Comparison of ENCODE assay signal across 13 cellular contexts in the genomic region with DNA sequence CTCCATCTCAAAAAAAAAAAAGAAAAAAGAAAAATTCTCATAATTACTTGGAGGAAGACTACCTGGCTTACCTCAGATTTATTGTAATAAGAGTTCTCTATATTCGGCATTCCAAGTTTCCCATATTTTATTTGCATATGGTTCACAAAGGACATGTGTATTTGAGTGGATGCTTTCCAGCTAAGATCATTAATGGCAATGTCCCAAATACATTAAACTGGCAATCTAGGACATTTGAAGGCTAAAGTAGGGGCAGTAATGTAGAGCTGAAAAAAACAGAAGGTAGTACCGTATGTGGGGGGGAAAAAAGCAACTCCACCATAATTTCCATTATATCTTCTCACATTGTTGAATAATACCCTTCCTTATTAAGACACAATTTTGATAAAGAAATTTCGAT. TPM values are rescaled to one million over a fixed set of nuclear protein-coding genes. Genes with fewer than 3 reads are reported as not detected.
DNase-seq lines count a peak whose midpoint lies in the region; ATAC-seq and TF ChIP-seq lines count a peak whose summit lies in the region.
"Had no signal": no experiment of that assay in that cellular context is flagged by ENCODE, and none has a peak within 500 bp of the region (broad histone marks: within the 10 kb centered on the region; RNA-seq: fewer than 3 reads in every experiment).

No MANE protein-coding gene starts in this region.

- ATAC-seq in Right ventricle myocardium superior (ENCODE audit: poor library complexity): no peak
- ATAC-seq: GM23338 had no signal

- no TSS peak for BruUV-seq in MCF 10A (replicated peaks; lab: Mats Ljungman, UMichigan)

- CTCF ChIA-PET in MCF 10A (lab: Yijun Ruan, JAX): interaction anchor here (0.5 kb wide), 1 partner anchor 1049 kb away, joined by 3 read pairs; no protein-coding TSS in a partner anchor

- H3K4me1 Mint-ChIP-seq in MCF 10A (ENCODE audit: insufficient read depth, unreplicated experiment): peaks cover 33% of the 10 kb centered on the region

- H3K4me1 ChIP-seq in breast epithelium (peaks cover 0 to 12% of the 10 kb centered on the region in 2 donors), tibial nerve (peaks cover 0 to 78% (median 35%) of the 10 kb centered on the region in 4 donors)

- TF ChIP-seq POLR2A in breast epithelium (IDR thresholded peaks at IDR 0.05) (no peak), tibial nerve (IDR thresholded peaks at IDR 0.05) (no peak)

- H3K27me3 ChIP-seq in breast epithelium (no peaks in the 10 kb centered on the region), tibial nerve (no peaks in the 10 kb centered on the region)
- H3K27me3 ChIP-seq: gastroesophageal sphincter, upper lobe of left lung had no signal

- no peaks in the 10 kb centered on the region for H3K9me3 Mint-ChIP-seq in MCF 10A (ENCODE audit: unreplicated experiment)
- H3K9me3 Mint-ChIP-seq: GM23338 had no signal

- TF ChIP-seq CTCF in MCF 10A (IDR thresholded peaks at IDR 0.05; ENCODE audit: unreplicated experiment) (no peak), breast epithelium (IDR thresholded peaks at IDR 0.05) (no peak), fibroblast of pulmonary artery (IDR thresholded peaks at IDR 0.05; ENCODE audit: low read length, missing control alignments) (no peak), tibial nerve (IDR thresholded peaks at IDR 0.05) (no peak)

- H3K4me3 ChIP-seq in breast epithelium: no peak overlapping the region
- no peak overlapping the region for H3K4me3 ChIP-seq in fibroblast of pulmonary artery (replicated peaks; ENCODE audit: low read depth, low read length)
- no peak overlapping the region for H3K4me3 ChIP-seq in tibial nerve
- H3K4me3 ChIP-seq: GM23338 had no signal

- intact Hi-C loops in MCF 10A (cut with micrococcal nuclease) (loop anchor here (5.0 kb wide), 1 partner anchor 52 kb away; no protein-coding TSS in a partner anchor), breast epithelium (cut with DNase I; ENCODE audit: low total_unique reads) (no loop called here), Right ventricle myocardium superior (cut with DNase I) (no loop called here)

- POLR2A ChIA-PET in MCF 10A (lab: Yijun Ruan, JAX): interaction anchor here (0.6 to 17.3 kb wide), 8 partner anchors 8 to 863 kb away, joined by 3 to 481 read pairs (median 8); no protein-coding TSS in a partner anchor

- no peaks in the 10 kb centered on the region for H3K36me3 ChIP-seq in breast epithelium
- peaks cover 3 to 18% (median 5%) of the 10 kb centered on the region in 3 donors for H3K36me3 ChIP-seq in tibial nerve

- peak overlapping the region; percentile 100 for H3K4me3 Mint-ChIP-seq in MCF 10A (ENCODE audit: unreplicated experiment)
- H3K4me3 Mint-ChIP-seq: GM23338 had no signal

- WGBS in tibial nerve, 2 donors: 34 to 39% methylated on average over 3 of the region's 3 CpGs

- no peaks in the 10 kb centered on the region for H3K27me3 Mint-ChIP-seq in MCF 10A (ENCODE audit: insufficient read depth, unreplicated experiment)

- H3K27ac Mint-ChIP-seq in MCF 10A (ENCODE audit: low read depth, unreplicated experiment): no peak overlapping the region
- H3K27ac Mint-ChIP-seq: GM23338 had no signal

- DNase-seq in MCF 10A (ENCODE audit: unreplicated experiment): no peak
- DNase-seq in breast epithelium (ENCODE audit: low spot score in 2 of 2): no peak
- DNase-seq in RKO (ENCODE audit: low spot score): peak; percentile 26
- DNase-seq in fibroblast of pulmonary artery (ENCODE audit: low read depth): peak; percentile 35
- no peak for DNase-seq in tibial nerve (ENCODE audit: low spot score in 2 of 2)
- DNase-seq in NCI-H82 treated with DMSO at 0.1 percent for 48 hours (lab: John Stamatoyannopoulos, UW; ENCODE audit: unreplicated experiment): no peak
- DNase-seq in NCI-H1092 (lab: John Stamatoyannopoulos, UW): no peak
- no peak for DNase-seq in Right ventricle myocardium superior
- DNase-seq: DMS79 treated with DMSO at 0.1 percent for 48 hours, NCI-H1930, upper lobe of left lung had no signal

- H3K9me3 ChIP-seq in breast epithelium: no peaks in the 10 kb centered on the region
- no peaks in the 10 kb centered on the region for H3K9me3 ChIP-seq in tibial nerve
- H3K9me3 ChIP-seq: gastroesophageal sphincter, upper lobe of left lung had no signal

- peaks cover 84% of the 10 kb centered on the region for H3K36me3 Mint-ChIP-seq in MCF 10A (ENCODE audit: insufficient read depth, unreplicated experiment)

- no peak for TF ChIP-seq EP300 in tibial nerve (IDR thresholded peaks at IDR 0.05)

- H3K27ac ChIP-seq in breast epithelium (peak overlapping the region in 1 of 2 donors; percentile 26), tibial nerve (no peak overlapping the region)
- H3K27ac ChIP-seq: gastroesophageal sphincter had no signal

RNA-seq across cellular contexts. Expression of gene TUT7, which starts 4.9 kb away (rescaled TPM):
- total RNA-seq in MCF 10A (2022) (35.9 and 37.4 TPM in 2 replicates), breast epithelium (10 to 100 TPM; 59.5 to 95.4 (median 65.2) TPM), tibial nerve (10 to 100 TPM; 25.7 to 49.6 (median 37.8) TPM), Right ventricle myocardium superior (12.3 TPM)

Comparison
In these comparisons a context has a peak if more than half of its experiments do, and no peak if none do; other contexts are left out.
1. DNase-seq: peak in RKO (single experiment) and fibroblast of pulmonary artery (single experiment); none in MCF 10A (single experiment), breast epithelium (0 of 2), tibial nerve (0 of 2), NCI-H82 treated with DMSO at 0.1 percent for 48 hours (single experiment), NCI-H1092 (single experiment) and Right ventricle myocardium superior (single experiment).